ENCODE assay signal across 25 cellular contexts in genomic region chr12:56622535-56622934, GRCh38. TPM values are rescaled to one million over a fixed set of nuclear protein-coding genes. Genes with fewer than 3 reads are reported as not detected.
DNase-seq lines count a peak whose midpoint lies in the region; ATAC-seq and TF ChIP-seq lines count a peak whose summit lies in the region.
"Had no signal": no experiment of that assay in that cellular context is flagged by ENCODE, and none has a peak within 500 bp of the region (broad histone marks: within the 10 kb centered on the region; RNA-seq: fewer than 3 reads in every experiment).

No MANE protein-coding gene starts in this region.

- no peak overlapping the region for H3K27ac ChIP-seq in GM23248
- H3K27ac ChIP-seq: heart left ventricle, skin epidermis, vagina had no signal

- H3K9me2 ChIP-seq in GM23248 (ENCODE audit: insufficient read depth), result no peaks in the 10 kb centered on the region

- no peak overlapping the region for H3K4me3 Mint-ChIP-seq in activated T-cell treated with anti-CD3 and anti-CD28 coated beads, Interleukin-2, amount 50 U/mL, for 24 hours
- H3K4me3 Mint-ChIP-seq in activated naive CD8-positive, alpha-beta T cell treated with anti-CD3 and anti-CD28 coated beads, Interleukin-2, amount 10 ng/mL, durations not matched to agents 7 days and 5 days, result no peak overlapping the region
- no peak overlapping the region for H3K4me3 Mint-ChIP-seq in mesothelial cell of epicardium

- no peak for TF ChIP-seq CTCF in mesothelial cell of epicardium (IDR thresholded peaks at IDR 0.05; ENCODE audit: unreplicated experiment)

- no peaks in the 10 kb centered on the region for H3K9me3 Mint-ChIP-seq in activated T-cell treated with anti-CD3 and anti-CD28 coated beads, Interleukin-2, amount 50 U/mL, for 24 hours
- H3K9me3 Mint-ChIP-seq in activated naive CD8-positive, alpha-beta T cell treated with anti-CD3 and anti-CD28 coated beads, Interleukin-2, amount 10 ng/mL, durations not matched to agents 7 days and 5 days, result no peaks in the 10 kb centered on the region
- H3K9me3 Mint-ChIP-seq in mesothelial cell of epicardium, result no peaks in the 10 kb centered on the region

- H2AFZ ChIP-seq in GM23248, result no peak overlapping the region

- peaks cover 63% of the 10 kb centered on the region for H3K4me1 Mint-ChIP-seq in activated T-cell treated with anti-CD3 and anti-CD28 coated beads, Interleukin-2, amount 50 U/mL, for 24 hours (ENCODE audit: low read depth)
- H3K4me1 Mint-ChIP-seq in activated naive CD8-positive, alpha-beta T cell treated with anti-CD3 and anti-CD28 coated beads, Interleukin-2, amount 10 ng/mL, durations not matched to agents 7 days and 5 days, result peaks cover 32% of the 10 kb centered on the region
- H3K4me1 Mint-ChIP-seq in mesothelial cell of epicardium, result no peaks in the 10 kb centered on the region

- H3K4me3 ChIP-seq in GM23248, result no peak overlapping the region
- H3K4me3 ChIP-seq: heart left ventricle, skin epidermis, vagina had no signal

- DNase-seq in activated T-cell treated with anti-CD3 and anti-CD28 coated beads, Interleukin-2, amount 50 U/mL, for 24 hours, result no peak
- DNase-seq in activated T-cell treated with anti-CD3 and anti-CD28 coated beads, Interleukin-2, amount 50 U/mL, for 48 hours, result no peak
- DNase-seq in GM23248 (peak; percentile 25), mesothelial cell of epicardium (ENCODE audit: low spot score in 2 of 2, unreplicated experiment in 2 of 2) (no peak), OCI-M2 (lab: John Stamatoyannopoulos, UW; ENCODE audit: unreplicated experiment) (no peak)
- DNase-seq in activated naive CD8-positive, alpha-beta T cell treated with anti-CD3 and anti-CD28 coated beads, Interleukin-2, amount 10 ng/mL, durations not matched to agents 7 days and 5 days, result no peak
- no peak for DNase-seq in stimulated activated naive CD4-positive, alpha-beta T cell treated with Interleukin-2 at 50 U/mL for 16 hours (lab: John Stamatoyannopoulos, UW)
- DNase-seq: activated CD4-positive, alpha-beta T cell treated with anti-CD3 and anti-CD28 coated beads for 48 hours; activated gamma-delta T cell treated with Interleukin-2 at 50 U/mL for 16 hours; Calu3; DND-41; H7; heart left ventricle; Karpas-422; left cardiac atrium; MV-4-11; NCI-H1694; NCI-H2171 treated with DMSO at 0.1 percent for 48 hours; NCI-H69; RPMI8226; stimulated activated CD4-positive, alpha-beta T cell treated with anti-CD3 and anti-CD28 coated beads, Interleukin-1b, Interleukin-23, amount 100 ng/mL, for 48 hours; T-helper 2 cell had no signal

- peaks cover 11% of the 10 kb centered on the region; the same call in 1 of the 2 replicates for H3K4me1 ChIP-seq in GM23248 (ENCODE audit: insufficient read depth)

- H3K9me3 ChIP-seq in GM23248 (ENCODE audit: low read depth), result no peaks in the 10 kb centered on the region
- H3K9me3 ChIP-seq: heart left ventricle, vagina had no signal

- no peaks in the 10 kb centered on the region for H3K27me3 ChIP-seq in GM23248 (replicated peaks; ENCODE audit: insufficient read depth)
- H3K27me3 ChIP-seq: heart left ventricle, vagina had no signal

- H3K36me3 Mint-ChIP-seq in activated T-cell treated with anti-CD3 and anti-CD28 coated beads, Interleukin-2, amount 50 U/mL, for 24 hours (ENCODE audit: low read depth), result peaks cover 74% of the 10 kb centered on the region
- peaks cover 15% of the 10 kb centered on the region for H3K36me3 Mint-ChIP-seq in activated naive CD8-positive, alpha-beta T cell treated with anti-CD3 and anti-CD28 coated beads, Interleukin-2, amount 10 ng/mL, durations not matched to agents 7 days and 5 days
- H3K36me3 Mint-ChIP-seq in mesothelial cell of epicardium, result peaks cover 10% of the 10 kb centered on the region

- ATAC-seq in activated naive CD8-positive, alpha-beta T cell treated with anti-CD3 and anti-CD28 coated beads, Interleukin-2, amount 10 ng/mL, durations not matched to agents 7 days and 5 days (ENCODE audit: low read depth), result no peak
- ATAC-seq in HG03565 (IDR thresholded peaks at IDR 0.05; ENCODE audit: unreplicated experiment), result no peak
- ATAC-seq: heart left ventricle, left cardiac atrium had no signal

- WGBS in GM23248 (ENCODE audit: low coverage in 1 of 2, low lambda C conversion rate in 2 of 2, missing lambda C conversion rate in 2 of 2), 2 experiments, result 24 to 39% methylated on average over 1 of the region's 1 CpG

- peak overlapping the region; percentile 0; the same call in 1 of the 2 replicates for H3K9ac ChIP-seq in GM23248

- H3K27me3 Mint-ChIP-seq in activated T-cell treated with anti-CD3 and anti-CD28 coated beads, Interleukin-2, amount 50 U/mL, for 24 hours, result no peaks in the 10 kb centered on the region
- H3K27me3 Mint-ChIP-seq in activated naive CD8-positive, alpha-beta T cell treated with anti-CD3 and anti-CD28 coated beads, Interleukin-2, amount 10 ng/mL, durations not matched to agents 7 days and 5 days, result no peaks in the 10 kb centered on the region
- no peaks in the 10 kb centered on the region for H3K27me3 Mint-ChIP-seq in mesothelial cell of epicardium (ENCODE audit: low read depth)

- in situ Hi-C loops in GM23248 (cut with MboI), result no loop called here

- H3F3A ChIP-seq in GM23248 (ENCODE audit: insufficient read depth), result peaks cover 22% of the 10 kb centered on the region

- H4K20me1 ChIP-seq in GM23248 (ENCODE audit: insufficient read depth), result peaks cover 5% of the 10 kb centered on the region; the same call in 1 of the 2 replicates

- no peak overlapping the region for H3K4me2 ChIP-seq in GM23248 (ENCODE audit: unreplicated experiment)

- peaks cover 100% of the 10 kb centered on the region for H3K79me2 ChIP-seq in GM23248 (ENCODE audit: insufficient read depth)

- H3K36me3 ChIP-seq in GM23248 (ENCODE audit: low read depth), result peaks cover 44% of the 10 kb centered on the region

- POLR2A ChIA-PET in activated naive CD8-positive, alpha-beta T cell treated with anti-CD3 and anti-CD28 coated beads, Interleukin-2, amount 10 ng/mL, durations not matched to agents 7 days and 5 days (lab: Charles Lee), result interaction anchor here (1.5 to 2.4 kb wide), 2 partner anchors 13 to 31 kb away, joined by 3 to 11 read pairs; no protein-coding TSS in a partner anchor

- peak overlapping the region; percentile 62 for H3K27ac Mint-ChIP-seq in activated T-cell treated with anti-CD3 and anti-CD28 coated beads, Interleukin-2, amount 50 U/mL, for 24 hours
- peak overlapping the region; percentile 30 for H3K27ac Mint-ChIP-seq in activated naive CD8-positive, alpha-beta T cell treated with anti-CD3 and anti-CD28 coated beads, Interleukin-2, amount 10 ng/mL, durations not matched to agents 7 days and 5 days
- H3K27ac Mint-ChIP-seq in mesothelial cell of epicardium, result peak overlapping the region; percentile 21

RNA-seq across cellular contexts. Expression of gene BAZ2A, which starts 7.6 kb away (rescaled TPM):
- 13.0 and 24.7 TPM in 2 replicates for total RNA-seq in GM23248 (2014; rRNA removed; shearing (Covaris generic))
- polyA plus RNA-seq in GM23248 (2016; fragmentation: Nextera tagmentation; extraction: Ambion mirVana), result 19.0 and 23.2 TPM in 2 replicates
- total RNA-seq in activated naive CD8-positive, alpha-beta T cell treated with anti-CD3 and anti-CD28 coated beads, Interleukin-2, amount 10 ng/mL, durations not matched to agents 7 days and 5 days, result 100 to 1,000 TPM; 139 to 145 TPM
- 99.4 to 107 TPM (median 105 TPM) in 3 replicates for total RNA-seq in mesothelial cell of epicardium

RNA-seq across cellular contexts. Expression of gene ATP5F1B, which starts 23.2 kb away (rescaled TPM):
- total RNA-seq in GM23248 (2014; rRNA removed; shearing (Covaris generic)), result 456 and 505 TPM in 2 replicates
- polyA plus RNA-seq in GM23248 (2016; fragmentation: Nextera tagmentation; extraction: Ambion mirVana), result 826 and 857 TPM in 2 replicates
- 100 to 1,000 TPM; 468 to 471 TPM for total RNA-seq in activated naive CD8-positive, alpha-beta T cell treated with anti-CD3 and anti-CD28 coated beads, Interleukin-2, amount 10 ng/mL, durations not matched to agents 7 days and 5 days
- total RNA-seq in mesothelial cell of epicardium, result 361 to 391 TPM (median 387 TPM) in 3 replicates
